8 cellular contexts compared by ENCODE assay signal in the genomic region with DNA sequence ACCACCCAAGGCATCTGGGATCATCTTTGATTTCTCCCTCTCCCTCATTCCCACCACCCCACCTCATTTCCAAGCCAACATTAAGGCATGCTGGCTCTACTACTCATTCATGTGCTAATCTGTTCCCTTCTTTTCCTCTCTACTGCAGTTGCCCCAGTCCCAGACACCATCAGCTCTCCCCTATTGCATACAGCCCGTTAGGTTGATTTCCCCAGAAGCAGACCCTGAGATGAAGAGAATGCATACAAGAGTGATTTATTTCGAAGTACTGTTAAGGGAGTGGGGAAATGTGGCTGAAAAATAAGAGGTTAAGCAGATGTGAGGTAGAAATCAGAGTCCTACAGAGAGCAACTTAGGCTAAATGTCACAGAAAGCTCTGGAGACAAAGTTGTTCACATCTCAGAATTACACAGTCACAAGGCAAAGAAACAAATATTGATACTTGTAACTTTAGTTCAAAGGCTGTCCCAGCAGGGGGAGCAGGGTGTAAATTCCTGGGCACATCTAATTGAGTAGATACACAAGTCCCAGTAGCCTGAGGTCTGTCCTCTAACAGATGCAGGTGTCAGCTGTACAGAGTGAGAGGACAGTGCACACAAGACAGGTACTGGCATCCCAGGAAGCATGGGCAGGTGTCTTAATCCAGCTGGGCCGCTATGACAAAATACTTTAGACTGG. TPM values are rescaled to one million over a fixed set of nuclear protein-coding genes. Genes with fewer than 3 reads are reported as not detected.
DNase-seq lines count a peak whose midpoint lies in the region; ATAC-seq, FAIRE-seq and TF ChIP-seq lines count a peak whose summit lies in the region.

No MANE protein-coding gene starts in this region.

- 63 to 76% methylated on average over 3 of the region's 3 CpGs for WGBS in pancreas, 2 donors

- H3K27ac ChIP-seq in pancreas: no peak overlapping the region

- H3K4me1 ChIP-seq in pancreas: no peaks in the 10 kb centered on the region

- no peaks in the 10 kb centered on the region for H3K27me3 Mint-ChIP-seq in activated naive CD4-positive, alpha-beta T cell treated with anti-CD3 and anti-CD28 coated beads, Interleukin-2, amount 10 ng/mL, durations not matched to agents 7 days and 5 days

- H3K4me3 ChIP-seq in pancreas: no peak overlapping the region

- peak in 1 of 4 donors; percentile 15 for TF ChIP-seq CTCF in pancreas (IDR thresholded peaks at IDR 0.05)

- H3K36me3 ChIP-seq in pancreas: no peaks in the 10 kb centered on the region

- no peaks in the 10 kb centered on the region for H3K4me1 Mint-ChIP-seq in activated naive CD4-positive, alpha-beta T cell treated with anti-CD3 and anti-CD28 coated beads, Interleukin-2, amount 10 ng/mL, durations not matched to agents 7 days and 5 days

- intact Hi-C loops in pancreas (cut with DNase I): no loop called here

- CTCF ChIA-PET in activated naive CD4-positive, alpha-beta T cell treated with anti-CD3 and anti-CD28 coated beads, Interleukin-2, amount 10 ng/mL, durations not matched to agents 7 days and 5 days (lab: Charles Lee): interaction anchor here (0.7 kb wide), 1 partner anchor 149 kb away, joined by 3 read pairs; no protein-coding TSS in a partner anchor

- H3K4me3 Mint-ChIP-seq in activated naive CD4-positive, alpha-beta T cell treated with anti-CD3 and anti-CD28 coated beads, Interleukin-2, amount 10 ng/mL, durations not matched to agents 7 days and 5 days: no peak overlapping the region

- no peak for FAIRE-seq in pancreas (lab: Jason Lieb, UNC)

- DNase-seq in activated naive CD4-positive, alpha-beta T cell treated with anti-CD3 and anti-CD28 coated beads, Interleukin-2, amount 10 ng/mL, durations not matched to agents 7 days and 5 days: peak; percentile 43
- no peak for DNase-seq in activated naive CD4-positive, alpha-beta T cell (lab: John Stamatoyannopoulos, UW)
- peak; percentile 38 for DNase-seq in LoVo (ENCODE audit: low spot score)
- DNase-seq in amniotic epithelial cell (ENCODE audit: low read depth): peak; percentile 27
- DNase-seq in pancreas: peak in 4 of 6 donors; percentile 10 to 59 (median 44)
- DNase-seq in NCI-H774 (lab: John Stamatoyannopoulos, UW): no peak
- no peak for DNase-seq in KG1 (lab: John Stamatoyannopoulos, UW)

- no peaks in the 10 kb centered on the region for H3K27me3 ChIP-seq in pancreas

- ATAC-seq in pancreas (peak; percentile 35 to 91 (median 74)), HG02884 (IDR thresholded peaks at IDR 0.05; ENCODE audit: unreplicated experiment) (no peak)

- H3K36me3 Mint-ChIP-seq in activated naive CD4-positive, alpha-beta T cell treated with anti-CD3 and anti-CD28 coated beads, Interleukin-2, amount 10 ng/mL, durations not matched to agents 7 days and 5 days: no peaks in the 10 kb centered on the region

- no peak overlapping the region for H3K27ac Mint-ChIP-seq in activated naive CD4-positive, alpha-beta T cell treated with anti-CD3 and anti-CD28 coated beads, Interleukin-2, amount 10 ng/mL, durations not matched to agents 7 days and 5 days

- no peaks in the 10 kb centered on the region for H3K9me3 Mint-ChIP-seq in activated naive CD4-positive, alpha-beta T cell treated with anti-CD3 and anti-CD28 coated beads, Interleukin-2, amount 10 ng/mL, durations not matched to agents 7 days and 5 days

- no peaks in the 10 kb centered on the region for H3K9me3 ChIP-seq in pancreas

RNA-seq across cellular contexts. Expression of gene AKR1D1, which starts 20.9 kb away (rescaled TPM):
- under 1 TPM in 1 of 6 donors, not detected in 5; 0.28 TPM for total RNA-seq in pancreas
- polyA plus RNA-seq in pancreas: under 1 TPM in 1 of 2 donors, not detected in 1; 0.02 TPM

Comparison
In these comparisons a context has a peak if more than half of its experiments do, and no peak if none do; other contexts are left out.
1. DNase-seq: peak in activated naive CD4-positive, alpha-beta T cell treated with anti-CD3 and anti-CD28 coated beads, Interleukin-2, amount 10 ng/mL, durations not matched to agents 7 days and 5 days (single experiment), LoVo (single experiment), amniotic epithelial cell (single experiment) and pancreas (4 of 6); none in activated naive CD4-positive, alpha-beta T cell (0 of 4), NCI-H774 (single experiment) and KG1 (single experiment).